Comparison of ENCODE assay signal across 9 cellular contexts in genomic region chr3:169295126-169295525, GRCh38.
DNase-seq lines count a peak whose midpoint lies in the region; ATAC-seq lines count a peak whose summit lies in the region.
"Had no signal": no experiment of that assay in that cellular context is flagged by ENCODE, and none has a peak within 500 bp of the region (broad histone marks: within the 10 kb centered on the region; RNA-seq: fewer than 3 reads in every experiment).

No MANE protein-coding gene starts in this region.

- no peak for ATAC-seq in HG03469 (IDR thresholded peaks at IDR 0.05; ENCODE audit: unreplicated experiment)
- no peak for ATAC-seq in HG03280 (IDR thresholded peaks at IDR 0.05; ENCODE audit: unreplicated experiment)

- peak; percentile 23 for DNase-seq in NCI-H1436 (lab: John Stamatoyannopoulos, UW)
- DNase-seq in NCI-H1436 treated with DMSO at 0.1 percent for 48 hours (lab: John Stamatoyannopoulos, UW): no peak
- peak; percentile 8 for DNase-seq in NCI-H1105 (lab: John Stamatoyannopoulos, UW)
- DNase-seq in dermis blood vessel endothelial cell: peak; percentile 68
- DNase-seq in non-pigmented ciliary epithelial cell (ENCODE audit: low read depth): peak; percentile 10
- no peak for DNase-seq in activated CD4-positive, alpha-beta T cell treated with anti-CD3 and anti-CD28 coated beads, Interleukin-2, amount 50 U/mL, for 48 hours
- DNase-seq: activated naive CD4-positive, alpha-beta T cell treated with anti-CD3 and anti-CD28 coated beads, Interleukin-2, amount 10 ng/mL, durations not matched to agents 7 days and 5 days had no signal

Comparison
In these comparisons a context has a peak if more than half of its experiments do, and no peak if none do; other contexts are left out.
1. DNase-seq: peak in NCI-H1436 (single experiment), NCI-H1105 (single experiment), dermis blood vessel endothelial cell (single experiment) and non-pigmented ciliary epithelial cell (single experiment); none in NCI-H1436 treated with DMSO at 0.1 percent for 48 hours (single experiment) and activated CD4-positive, alpha-beta T cell treated with anti-CD3 and anti-CD28 coated beads, Interleukin-2, amount 50 U/mL, for 48 hours (0 of 2).